12 cellular contexts compared by ENCODE assay signal in the genomic region with DNA sequence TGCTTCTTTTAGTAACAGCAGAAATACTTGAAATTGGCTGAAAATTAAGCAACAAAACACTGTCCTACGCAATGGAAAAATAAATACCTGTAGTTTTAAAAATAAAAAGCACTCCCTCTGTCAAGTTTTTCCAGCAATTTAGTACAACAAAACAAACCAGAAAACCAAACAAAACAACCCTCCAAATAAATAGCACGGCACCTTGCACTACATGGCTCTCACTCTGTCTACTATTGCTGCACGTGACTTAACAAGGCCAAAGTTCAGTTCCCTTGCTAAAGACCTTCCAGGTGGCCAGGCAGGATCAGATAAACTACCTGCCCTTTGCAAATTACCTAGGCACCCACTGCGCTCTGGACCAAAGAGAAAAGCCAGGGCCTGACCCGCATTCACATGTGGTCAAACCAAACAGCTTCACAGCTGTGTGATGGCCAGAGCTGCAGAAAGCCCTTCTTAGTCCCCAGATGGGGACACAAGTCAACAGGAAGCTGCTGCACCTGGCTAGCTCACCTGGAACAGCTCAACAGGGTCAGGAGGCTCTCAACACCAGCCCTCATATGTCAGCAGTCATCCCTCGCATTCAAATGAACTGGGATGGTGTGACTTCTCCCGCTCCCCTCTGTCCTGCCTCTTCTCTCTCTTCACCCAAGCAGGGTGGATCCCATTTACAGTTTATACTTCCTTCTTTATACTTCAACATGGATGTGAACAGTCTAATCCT.
DNase-seq lines count a peak whose midpoint lies in the region; ATAC-seq and TF ChIP-seq lines count a peak whose summit lies in the region.
"Had no signal": no experiment of that assay in that cellular context is flagged by ENCODE, and none has a peak within 500 bp of the region (broad histone marks: within the 10 kb centered on the region; RNA-seq: fewer than 3 reads in every experiment).

No MANE protein-coding gene starts in this region.

- H3K27ac Mint-ChIP-seq in naive thymus-derived CD8-positive, alpha-beta T cell: peak overlapping the region in 6 of 10 donors; percentile 28 to 90 (median 37)

- H4K91ac ChIP-seq in IMR-90 (ENCODE audit: insufficient read depth, low read depth, low read length): peak overlapping the region; percentile 8; the same call in 1 of the 2 replicates

- TF ChIP-seq CTCF in IMR-90 (conservative IDR thresholded peaks at IDR 0.05; ENCODE audit: low read depth, low read length): no peak
- no peak for TF ChIP-seq CTCF in adrenal gland (IDR thresholded peaks at IDR 0.05)
- no peak for TF ChIP-seq CTCF in A673 (conservative IDR thresholded peaks at IDR 0.05; ENCODE audit: low read depth, low read length)

- H3K9me3 ChIP-seq in BLaER1 treated with 17β-estradiol and CSF1 and Interleukin-3, amounts not matched to agents 10 nM and 100 nM (replicated peaks in 1 of 11): no peaks in the 10 kb centered on the region
- no peaks in the 10 kb centered on the region for H3K9me3 ChIP-seq in IMR-90 (ENCODE audit: control insufficient read depth, insufficient read depth, low read length)
- no peaks in the 10 kb centered on the region for H3K9me3 ChIP-seq in adrenal gland (replicated peaks in 1 of 3)
- no peaks in the 10 kb centered on the region for H3K9me3 ChIP-seq in A673 (ENCODE audit: low read depth, low read length, poor library complexity, severe bottlenecking)

- H2AK9ac ChIP-seq in IMR-90 (replicated peaks; ENCODE audit: low read depth, low read length, poor library complexity): no peak overlapping the region

- POLR2A ChIA-PET in IMR-90 (lab: Charles Lee; ENCODE audit: unreplicated experiment) (no interaction called here), A673 (lab: Charles Lee; ENCODE audit: low non-redundant PET) (no interaction called here)
- POLR2A ChIA-PET in naive thymus-derived CD8-positive, alpha-beta T cell (lab: Charles Lee): interaction anchor here (1.7 kb wide), 1 partner anchor 13 kb away, joined by 6 read pairs; no protein-coding TSS in a partner anchor

- H3K27me3 Mint-ChIP-seq in naive thymus-derived CD8-positive, alpha-beta T cell: no peaks in the 10 kb centered on the region

- peak overlapping the region; percentile 37 for H3K4ac ChIP-seq in IMR-90 (ENCODE audit: low read depth, low read length)

- H3K9me1 ChIP-seq in IMR-90 (ENCODE audit: insufficient read depth, low read length): peaks cover 40% of the 10 kb centered on the region

- ATAC-seq in IMR-90 (ENCODE audit: low read depth) (no peak), GM18858 (IDR thresholded peaks at IDR 0.05; ENCODE audit: unreplicated experiment) (no peak), GM18505 (IDR thresholded peaks at IDR 0.05; ENCODE audit: unreplicated experiment) (no peak)
- no peak for ATAC-seq in naive thymus-derived CD8-positive, alpha-beta T cell
- ATAC-seq: SK-N-SH treated with all-trans-retinoic acid at 6 μM for 48 hours had no signal

- no peak overlapping the region for H3K18ac ChIP-seq in IMR-90 (ENCODE audit: low read depth, low read length)

- no peak for TF ChIP-seq POLR2A in IMR-90 (IDR thresholded peaks at IDR 0.05; ENCODE audit: low read depth, low read length)
- TF ChIP-seq POLR2A in adrenal gland (IDR thresholded peaks at IDR 0.05): no peak
- TF ChIP-seq POLR2A in GM18505 (IDR thresholded peaks at IDR 0.05; ENCODE audit: borderline replicate concordance, extremely low read depth, insufficient read depth, insufficient read length): no peak

- no peak overlapping the region for H3K14ac ChIP-seq in IMR-90 (replicated peaks; ENCODE audit: low read depth, low read length)

- peak overlapping the region; percentile 12; the same call in 1 of the 2 replicates for H2BK20ac ChIP-seq in IMR-90 (ENCODE audit: low read depth, low read length)

- no peak overlapping the region for H3K4me3 Mint-ChIP-seq in naive thymus-derived CD8-positive, alpha-beta T cell

- peak overlapping the region; percentile 17; the same call in 1 of the 3 replicates for H2BK15ac ChIP-seq in IMR-90 (ENCODE audit: low read depth, low read length)

- H3K79me1 ChIP-seq in IMR-90 (ENCODE audit: low read depth in 1 of 2, low read length in 2 of 2): peaks cover 34 to 79% of the 10 kb centered on the region in 2 experiments

- CTCF ChIA-PET in IMR-90 (lab: Yijun Ruan, JAX) (no interaction called here), A673 (lab: Charles Lee) (no interaction called here)

- peak overlapping the region; percentile 77; the same call in 1 of the 2 replicates for H2AK5ac ChIP-seq in IMR-90 (ENCODE audit: low read depth, low read length)

- H3K36me3 Mint-ChIP-seq in naive thymus-derived CD8-positive, alpha-beta T cell: peaks cover 0 to 12% (median 0%) of the 10 kb centered on the region in 3 donors

- peak overlapping the region in 1 of 10 experiments; percentile 1; a peak in 1 of 20 replicates for H3K4me3 ChIP-seq in BLaER1 treated with 17β-estradiol and CSF1 and Interleukin-3, amounts not matched to agents 10 nM and 100 nM
- no peak overlapping the region for H3K4me3 ChIP-seq in IMR-90 (ENCODE audit: insufficient read depth, low read depth, low read length)
- no peak overlapping the region for H3K4me3 ChIP-seq in adrenal gland
- no peak overlapping the region for H3K4me3 ChIP-seq in A673 (ENCODE audit: low read depth, low read length, poor library complexity, severe bottlenecking)

- H4K8ac ChIP-seq in IMR-90 (ENCODE audit: low read depth in 2 of 2, low read length in 2 of 2): no peak overlapping the region

- H3K27ac ChIP-seq in BLaER1 treated with 17β-estradiol and CSF1 and Interleukin-3, amounts not matched to agents 10 nM and 100 nM: peak overlapping the region; percentile 76 to 95 (median 89)
- no peak overlapping the region for H3K27ac ChIP-seq in IMR-90 (ENCODE audit: insufficient read depth, low read length)
- H3K27ac ChIP-seq in adrenal gland: peak overlapping the region in 4 of 5 donors; percentile 48 to 84 (median 70)
- no peak overlapping the region for H3K27ac ChIP-seq in A673 (ENCODE audit: low read depth, low read length, poor library complexity, severe bottlenecking)

- H2BK5ac ChIP-seq in IMR-90 (ENCODE audit: low read depth, low read length, poor library complexity, severe bottlenecking): no peak overlapping the region

- H3K4me2 ChIP-seq in BLaER1 treated with 17β-estradiol and CSF1 and Interleukin-3, amounts not matched to agents 10 nM and 100 nM: peak overlapping the region; percentile 73 to 92 (median 88)
- H3K4me2 ChIP-seq in IMR-90 (ENCODE audit: low read depth, low read length): no peak overlapping the region

- TF ChIP-seq RAD21 in IMR-90 (IDR thresholded peaks at IDR 0.05; ENCODE audit: low read length): no peak

- H2AFZ ChIP-seq in IMR-90 (replicated peaks; ENCODE audit: low read length, poor library complexity): no peak overlapping the region

- WGBS in IMR-90 (ENCODE audit: extremely low coverage in 2 of 2, insufficient read length in 1 of 2), 2 experiments: 93% methylated on average over 6 of the region's 7 CpGs; no CpG with 5 or more reads in 1 of the 2 experiments
- WGBS in adrenal gland, 4 donors: 77 to 87% (median 80%) methylated on average over 7 of the region's 7 CpGs

- no peaks in the 10 kb centered on the region for H3K27me3 ChIP-seq in BLaER1 treated with 17β-estradiol and CSF1 and Interleukin-3, amounts not matched to agents 10 nM and 100 nM
- H3K27me3 ChIP-seq in IMR-90 (ENCODE audit: control insufficient read depth, insufficient read depth, low read length) (no peaks in the 10 kb centered on the region), adrenal gland (no peaks in the 10 kb centered on the region), A673 (replicated peaks; ENCODE audit: insufficient read depth, low read depth, low read length, poor library complexity) (no peaks in the 10 kb centered on the region)

- peaks cover 0 to 71% (median 25%) of the 10 kb centered on the region in 11 experiments; a peak in 9 of 22 replicates for H4K20me1 ChIP-seq in BLaER1 treated with 17β-estradiol and CSF1 and Interleukin-3, amounts not matched to agents 10 nM and 100 nM
- H4K20me1 ChIP-seq in IMR-90 (ENCODE audit: insufficient read depth, low read length): peaks cover 33% of the 10 kb centered on the region

- H2BK120ac ChIP-seq in IMR-90 (ENCODE audit: low read depth, low read length): peak overlapping the region; percentile 33; the same call in 1 of the 2 replicates

- H3K9me3 Mint-ChIP-seq in naive thymus-derived CD8-positive, alpha-beta T cell: no peaks in the 10 kb centered on the region

- peaks cover 28 to 81% (median 53%) of the 10 kb centered on the region in 4 donors for H3K4me1 Mint-ChIP-seq in naive thymus-derived CD8-positive, alpha-beta T cell

- H3K9ac ChIP-seq in BLaER1 treated with 17β-estradiol and CSF1 and Interleukin-3, amounts not matched to agents 10 nM and 100 nM: peak overlapping the region in 10 of 11 experiments; percentile 19 to 80 (median 74); a peak in 16 of 22 replicates
- H3K9ac ChIP-seq in IMR-90 (ENCODE audit: low read depth, low read length): no peak overlapping the region

- no peak overlapping the region for H3K56ac ChIP-seq in IMR-90 (ENCODE audit: extremely low read depth, insufficient read depth, low read length)

- intact Hi-C loops in IMR-90 (cut with micrococcal nuclease) (loop anchor here (5.0 kb wide), 3 partner anchors 48 to 77 kb away; no protein-coding TSS in a partner anchor), adrenal gland (cut with DNase I) (no loop called here), A673 (cut with micrococcal nuclease; ENCODE audit: unreplicated experiment) (no loop called here)

- 0 out of 2 replicates have a peak overlapping the region, but pooled peaks have one; percentile 6 for H3K23ac ChIP-seq in IMR-90 (ENCODE audit: low read depth, low read length)

- no peak overlapping the region for H4K5ac ChIP-seq in IMR-90 (ENCODE audit: low read depth, low read length)

- BruUV-seq in IMR-90 (replicated peaks; lab: Mats Ljungman, UMichigan): no TSS peak
- no TSS peak for BruUV-seq in A673 (replicated peaks; lab: Mats Ljungman, UMichigan)

- DNase-seq in IMR-90 (no peak), adrenal gland (no peak), A673 (ENCODE audit: low spot score) (no peak)
- no peak for DNase-seq in naive thymus-derived CD8-positive, alpha-beta T cell
- DNase-seq in stimulated activated CD8-positive, alpha-beta memory T cell treated with anti-CD3 and anti-CD28 coated beads, Interleukin-4, amount 100 ng/mL, for 48 hours: no peak
- DNase-seq: COR-L47, GOT3, NCI-H1436 treated with DMSO at 0.1 percent for 48 hours had no signal

- peaks cover under 1 to 20% (median 12%) of the 10 kb centered on the region in 11 experiments; a peak in 20 of 22 replicates for H3K36me3 ChIP-seq in BLaER1 treated with 17β-estradiol and CSF1 and Interleukin-3, amounts not matched to agents 10 nM and 100 nM
- H3K36me3 ChIP-seq in IMR-90 (ENCODE audit: control insufficient read depth, insufficient read depth, low read length) (no peaks in the 10 kb centered on the region), adrenal gland (replicated peaks in 1 of 2) (no peaks in the 10 kb centered on the region), A673 (ENCODE audit: insufficient read depth, low read length, poor library complexity, severe bottlenecking) (no peaks in the 10 kb centered on the region)

- in situ Hi-C loops in IMR-90 (cut with MboI; ENCODE audit: low sequenced_read_pairs): no loop called here

- dilution Hi-C loops in IMR-90 (cut with HindIII; ENCODE audit: low sequenced_read_pairs, unreplicated experiment): no loop called here

- peaks cover 59 to 99% (median 97%) of the 10 kb centered on the region in 10 experiments for H3K4me1 ChIP-seq in BLaER1 treated with 17β-estradiol and CSF1 and Interleukin-3, amounts not matched to agents 10 nM and 100 nM
- H3K4me1 ChIP-seq in IMR-90 (ENCODE audit: control insufficient read depth, insufficient read depth, low read length) (peaks cover 38% of the 10 kb centered on the region), adrenal gland (replicated peaks in 1 of 2) (peaks cover 30 to 57% of the 10 kb centered on the region in 2 donors), A673 (ENCODE audit: insufficient read depth, low read length, poor library complexity, severe bottlenecking) (peaks cover 13% of the 10 kb centered on the region)

Comparison
In these comparisons a context has a peak if more than half of its experiments do, and no peak if none do; other contexts are left out.
1. H3K27ac ChIP-seq: peak in BLaER1 treated with 17β-estradiol and CSF1 and Interleukin-3, amounts not matched to agents 10 nM and 100 nM (11 of 11) and adrenal gland (4 of 5); none in IMR-90 (single experiment) and A673 (single experiment).